ENCODE assay signal across 16 cellular contexts in the genomic region with DNA sequence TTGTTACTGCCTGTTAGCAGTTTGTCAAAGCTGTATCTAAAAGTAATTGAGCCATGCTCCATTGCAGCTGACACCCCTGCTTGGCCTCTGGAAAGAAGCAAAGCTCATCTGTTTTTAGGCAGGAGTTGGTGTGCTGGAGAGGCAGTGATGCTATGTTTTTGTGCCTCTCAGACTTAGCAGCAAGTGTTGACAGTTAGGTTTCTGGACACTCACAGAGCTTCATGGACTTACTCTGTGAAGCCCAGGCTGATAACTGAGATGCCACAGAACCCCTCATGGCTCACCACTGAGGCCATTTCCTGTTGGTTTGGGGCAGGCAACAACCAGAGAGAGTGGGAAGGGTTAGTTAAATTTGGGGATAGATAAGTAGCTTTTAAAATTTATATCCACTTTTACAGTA. TPM values are rescaled to one million over a fixed set of nuclear protein-coding genes. Genes with fewer than 3 reads are reported as not detected.
A peak's percentile ranks its signal among the peaks of the same experiment; 100 is the strongest.
DNase-seq lines count a peak whose midpoint lies in the region; ATAC-seq and TF ChIP-seq lines count a peak whose summit lies in the region.
"Had no signal": no experiment of that assay in that cellular context is flagged by ENCODE, and none has a peak within 500 bp of the region (broad histone marks: within the 10 kb centered on the region; RNA-seq: fewer than 3 reads in every experiment).

No MANE protein-coding gene starts in this region.

- no peak for TF ChIP-seq CTCF in activated CD8-positive, alpha-beta T cell treated with anti-CD3 and anti-CD28 coated beads for 36 hours (IDR thresholded peaks at IDR 0.05)

- peaks cover 30% of the 10 kb centered on the region for H3K4me1 Mint-ChIP-seq in activated CD8-positive, alpha-beta T cell treated with anti-CD3 and anti-CD28 coated beads, Interleukin-2, amount 10 ng/mL, durations not matched to agents 7 days and 5 days (ENCODE audit: low read depth)
- H3K4me1 Mint-ChIP-seq in activated CD8-positive, alpha-beta T cell treated with anti-CD3 and anti-CD28 coated beads for 36 hours (ENCODE audit: low read depth) = peaks cover 24% of the 10 kb centered on the region
- H3K4me1 Mint-ChIP-seq in activated T-helper 2 cell treated with anti-CD3 and anti-CD28 coated beads, Interferon-gamma antibody, Interleukin-2, Interleukin-4, amounts not matched to agents 10 μg/mL and 5 μg/mL and 100 μg/mL, durations not matched to agents 14 hours and 24 hours and 36 hours (ENCODE audit: low read depth) = peaks cover 31% of the 10 kb centered on the region

- CTCF ChIA-PET in activated CD8-positive, alpha-beta T cell treated with anti-CD3 and anti-CD28 coated beads, Interleukin-2, amount 10 ng/mL, durations not matched to agents 7 days and 5 days (lab: Charles Lee) = no interaction called here
- CTCF ChIA-PET in activated CD8-positive, alpha-beta T cell treated with anti-CD3 and anti-CD28 coated beads for 36 hours (lab: Charles Lee) = no interaction called here

- H3K27me3 Mint-ChIP-seq in activated CD8-positive, alpha-beta T cell treated with anti-CD3 and anti-CD28 coated beads, Interleukin-2, amount 10 ng/mL, durations not matched to agents 7 days and 5 days (ENCODE audit: low read depth) = no peaks in the 10 kb centered on the region
- no peaks in the 10 kb centered on the region for H3K27me3 Mint-ChIP-seq in activated CD8-positive, alpha-beta T cell treated with anti-CD3 and anti-CD28 coated beads for 36 hours
- H3K27me3 Mint-ChIP-seq in activated T-helper 2 cell treated with anti-CD3 and anti-CD28 coated beads, Interferon-gamma antibody, Interleukin-2, Interleukin-4, amounts not matched to agents 10 μg/mL and 5 μg/mL and 100 μg/mL, durations not matched to agents 14 hours and 24 hours and 36 hours (ENCODE audit: low read depth) = no peaks in the 10 kb centered on the region

- no peak for ATAC-seq in activated CD8-positive, alpha-beta T cell treated with anti-CD3 and anti-CD28 coated beads, Interleukin-2, amount 10 ng/mL, durations not matched to agents 7 days and 5 days
- no peak for ATAC-seq in activated CD8-positive, alpha-beta T cell treated with anti-CD3 and anti-CD28 coated beads for 36 hours
- peak; percentile 91 for ATAC-seq in left ventricle myocardium superior
- no peak for ATAC-seq in GM21723 (IDR thresholded peaks at IDR 0.05; ENCODE audit: unreplicated experiment)
- no peak for ATAC-seq in HG03025 (IDR thresholded peaks at IDR 0.05; ENCODE audit: low FRiP score, unreplicated experiment)

- DNase-seq in activated CD8-positive, alpha-beta T cell treated with anti-CD3 and anti-CD28 coated beads, Interleukin-2, amount 10 ng/mL, durations not matched to agents 7 days and 5 days = peak; percentile 30
- no peak for DNase-seq in activated CD8-positive, alpha-beta T cell treated with anti-CD3 and anti-CD28 coated beads for 36 hours
- peak; percentile 10 for DNase-seq in ELF-1 (ENCODE audit: low read depth, low spot score)
- DNase-seq in activated T-helper 2 cell treated with anti-CD3 and anti-CD28 coated beads, Interferon-gamma antibody, Interleukin-2, Interleukin-4, amounts not matched to agents 10 μg/mL and 5 μg/mL and 100 μg/mL, durations not matched to agents 14 hours and 24 hours and 36 hours (ENCODE audit: low spot score) = no peak
- no peak for DNase-seq in left ventricle myocardium superior
- no peak for DNase-seq in stimulated activated CD4-positive, alpha-beta T cell treated with anti-CD3 and anti-CD28 coated beads, Interleukin-4, amount 100 ng/mL, for 4 hours
- DNase-seq: C1 segment of cervical spinal cord, DMS 273 treated with DMSO at 0.1 percent for 48 hours, H9, Karpas-422, NCI-H1417 treated with DMSO at 0.1 percent for 48 hours, NCI-H2029 treated with DMSO at 0.1 percent for 48 hours, NCI-H524, RPMI8226 had no signal

- H3K9me3 Mint-ChIP-seq in activated CD8-positive, alpha-beta T cell treated with anti-CD3 and anti-CD28 coated beads, Interleukin-2, amount 10 ng/mL, durations not matched to agents 7 days and 5 days (ENCODE audit: insufficient read depth) = no peaks in the 10 kb centered on the region
- H3K9me3 Mint-ChIP-seq in activated CD8-positive, alpha-beta T cell treated with anti-CD3 and anti-CD28 coated beads for 36 hours = no peaks in the 10 kb centered on the region
- H3K9me3 Mint-ChIP-seq in activated T-helper 2 cell treated with anti-CD3 and anti-CD28 coated beads, Interferon-gamma antibody, Interleukin-2, Interleukin-4, amounts not matched to agents 10 μg/mL and 5 μg/mL and 100 μg/mL, durations not matched to agents 14 hours and 24 hours and 36 hours = peaks cover 8% of the 10 kb centered on the region
- H3K9me3 Mint-ChIP-seq: H9 had no signal

- POLR2A ChIA-PET in activated CD8-positive, alpha-beta T cell treated with anti-CD3 and anti-CD28 coated beads, Interleukin-2, amount 10 ng/mL, durations not matched to agents 7 days and 5 days (lab: Charles Lee) = no interaction called here
- POLR2A ChIA-PET in activated CD8-positive, alpha-beta T cell treated with anti-CD3 and anti-CD28 coated beads for 36 hours (lab: Charles Lee) = no interaction called here

- peak overlapping the region; percentile 53 for H3K27ac Mint-ChIP-seq in activated CD8-positive, alpha-beta T cell treated with anti-CD3 and anti-CD28 coated beads, Interleukin-2, amount 10 ng/mL, durations not matched to agents 7 days and 5 days
- no peak overlapping the region for H3K27ac Mint-ChIP-seq in activated CD8-positive, alpha-beta T cell treated with anti-CD3 and anti-CD28 coated beads for 36 hours
- H3K27ac Mint-ChIP-seq in activated T-helper 2 cell treated with anti-CD3 and anti-CD28 coated beads, Interferon-gamma antibody, Interleukin-2, Interleukin-4, amounts not matched to agents 10 μg/mL and 5 μg/mL and 100 μg/mL, durations not matched to agents 14 hours and 24 hours and 36 hours = peak overlapping the region; percentile 18
- H3K27ac Mint-ChIP-seq: H9 had no signal

- intact Hi-C loops in activated CD8-positive, alpha-beta T cell treated with anti-CD3 and anti-CD28 coated beads for 36 hours (cut with micrococcal nuclease) = no loop called here
- intact Hi-C loops in activated T-helper 2 cell treated with anti-CD3 and anti-CD28 coated beads, Interferon-gamma antibody, Interleukin-2, Interleukin-4, amounts not matched to agents 10 μg/mL and 5 μg/mL and 100 μg/mL, durations not matched to agents 14 hours and 24 hours and 36 hours (cut with micrococcal nuclease) = no loop called here
- intact Hi-C loops in left ventricle myocardium superior (cut with micrococcal nuclease) = no loop called here

- no peak overlapping the region for H3K4me3 Mint-ChIP-seq in activated CD8-positive, alpha-beta T cell treated with anti-CD3 and anti-CD28 coated beads, Interleukin-2, amount 10 ng/mL, durations not matched to agents 7 days and 5 days
- no peak overlapping the region for H3K4me3 Mint-ChIP-seq in activated CD8-positive, alpha-beta T cell treated with anti-CD3 and anti-CD28 coated beads for 36 hours
- no peak overlapping the region for H3K4me3 Mint-ChIP-seq in activated T-helper 2 cell treated with anti-CD3 and anti-CD28 coated beads, Interferon-gamma antibody, Interleukin-2, Interleukin-4, amounts not matched to agents 10 μg/mL and 5 μg/mL and 100 μg/mL, durations not matched to agents 14 hours and 24 hours and 36 hours (ENCODE audit: low read depth)
- H3K4me3 Mint-ChIP-seq: H9 had no signal

- peaks cover 74% of the 10 kb centered on the region for H3K36me3 Mint-ChIP-seq in activated CD8-positive, alpha-beta T cell treated with anti-CD3 and anti-CD28 coated beads, Interleukin-2, amount 10 ng/mL, durations not matched to agents 7 days and 5 days (ENCODE audit: low read depth)
- H3K36me3 Mint-ChIP-seq in activated CD8-positive, alpha-beta T cell treated with anti-CD3 and anti-CD28 coated beads for 36 hours (ENCODE audit: low read depth) = peaks cover 66% of the 10 kb centered on the region
- H3K36me3 Mint-ChIP-seq in activated T-helper 2 cell treated with anti-CD3 and anti-CD28 coated beads, Interferon-gamma antibody, Interleukin-2, Interleukin-4, amounts not matched to agents 10 μg/mL and 5 μg/mL and 100 μg/mL, durations not matched to agents 14 hours and 24 hours and 36 hours (ENCODE audit: low read depth) = peaks cover 86% of the 10 kb centered on the region

RNA-seq across cellular contexts. Expression of a gene that starts 59.8 kb away (rescaled TPM):
- 10 to 100 TPM; 40.9 to 41.0 TPM for total RNA-seq in activated CD8-positive, alpha-beta T cell treated with anti-CD3 and anti-CD28 coated beads, Interleukin-2, amount 10 ng/mL, durations not matched to agents 7 days and 5 days
- 10 to 100 TPM; 73.4 to 75.3 TPM for total RNA-seq in activated CD8-positive, alpha-beta T cell treated with anti-CD3 and anti-CD28 coated beads for 36 hours
- total RNA-seq in activated T-helper 2 cell treated with anti-CD3 and anti-CD28 coated beads, Interferon-gamma antibody, Interleukin-2, Interleukin-4, amounts not matched to agents 10 μg/mL and 5 μg/mL and 100 μg/mL, durations not matched to agents 14 hours and 24 hours and 36 hours = 66.0 and 68.2 TPM in 2 replicates
- total RNA-seq in left ventricle myocardium superior = 13.1 TPM

Comparison
In these comparisons a context has a peak if more than half of its experiments do, and no peak if none do; other contexts are left out.
1. DNase-seq: peak in activated CD8-positive, alpha-beta T cell treated with anti-CD3 and anti-CD28 coated beads, Interleukin-2, amount 10 ng/mL, durations not matched to agents 7 days and 5 days (single experiment) and ELF-1 (single experiment); none in activated CD8-positive, alpha-beta T cell treated with anti-CD3 and anti-CD28 coated beads for 36 hours (single experiment), activated T-helper 2 cell treated with anti-CD3 and anti-CD28 coated beads, Interferon-gamma antibody, Interleukin-2, Interleukin-4, amounts not matched to agents 10 μg/mL and 5 μg/mL and 100 μg/mL, durations not matched to agents 14 hours and 24 hours and 36 hours (single experiment), left ventricle myocardium superior (single experiment) and stimulated activated CD4-positive, alpha-beta T cell treated with anti-CD3 and anti-CD28 coated beads, Interleukin-4, amount 100 ng/mL, for 4 hours (0 of 2).